2 cellular contexts compared by ENCODE assay signal in the genomic region with DNA sequence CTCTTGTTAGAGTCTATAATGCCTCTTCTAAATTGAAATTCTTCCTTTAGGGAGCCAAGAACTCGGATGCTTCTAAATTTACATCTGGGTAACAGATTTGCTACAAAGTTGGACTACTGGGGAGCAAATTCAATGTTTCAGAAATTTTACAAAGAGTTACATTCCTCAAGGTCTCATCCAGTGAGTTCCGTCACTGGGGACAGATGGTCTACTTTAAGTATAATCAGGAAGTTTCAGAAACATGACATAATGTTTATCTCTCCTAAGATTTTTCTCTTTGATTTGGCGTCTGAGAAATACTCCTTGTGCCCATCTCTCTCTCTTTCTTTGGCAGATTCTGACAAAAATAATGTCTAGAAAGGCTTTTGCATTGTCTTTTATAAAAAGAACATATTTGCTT.
TF ChIP-seq lines count a peak whose summit lies in the region.

No MANE protein-coding gene starts in this region.

TF ChIP-seq in neural cell, 6 proteins besides CTCF, POLR2A, EP300 and RAD21:
- TF ChIP-seq, protein P1, sequence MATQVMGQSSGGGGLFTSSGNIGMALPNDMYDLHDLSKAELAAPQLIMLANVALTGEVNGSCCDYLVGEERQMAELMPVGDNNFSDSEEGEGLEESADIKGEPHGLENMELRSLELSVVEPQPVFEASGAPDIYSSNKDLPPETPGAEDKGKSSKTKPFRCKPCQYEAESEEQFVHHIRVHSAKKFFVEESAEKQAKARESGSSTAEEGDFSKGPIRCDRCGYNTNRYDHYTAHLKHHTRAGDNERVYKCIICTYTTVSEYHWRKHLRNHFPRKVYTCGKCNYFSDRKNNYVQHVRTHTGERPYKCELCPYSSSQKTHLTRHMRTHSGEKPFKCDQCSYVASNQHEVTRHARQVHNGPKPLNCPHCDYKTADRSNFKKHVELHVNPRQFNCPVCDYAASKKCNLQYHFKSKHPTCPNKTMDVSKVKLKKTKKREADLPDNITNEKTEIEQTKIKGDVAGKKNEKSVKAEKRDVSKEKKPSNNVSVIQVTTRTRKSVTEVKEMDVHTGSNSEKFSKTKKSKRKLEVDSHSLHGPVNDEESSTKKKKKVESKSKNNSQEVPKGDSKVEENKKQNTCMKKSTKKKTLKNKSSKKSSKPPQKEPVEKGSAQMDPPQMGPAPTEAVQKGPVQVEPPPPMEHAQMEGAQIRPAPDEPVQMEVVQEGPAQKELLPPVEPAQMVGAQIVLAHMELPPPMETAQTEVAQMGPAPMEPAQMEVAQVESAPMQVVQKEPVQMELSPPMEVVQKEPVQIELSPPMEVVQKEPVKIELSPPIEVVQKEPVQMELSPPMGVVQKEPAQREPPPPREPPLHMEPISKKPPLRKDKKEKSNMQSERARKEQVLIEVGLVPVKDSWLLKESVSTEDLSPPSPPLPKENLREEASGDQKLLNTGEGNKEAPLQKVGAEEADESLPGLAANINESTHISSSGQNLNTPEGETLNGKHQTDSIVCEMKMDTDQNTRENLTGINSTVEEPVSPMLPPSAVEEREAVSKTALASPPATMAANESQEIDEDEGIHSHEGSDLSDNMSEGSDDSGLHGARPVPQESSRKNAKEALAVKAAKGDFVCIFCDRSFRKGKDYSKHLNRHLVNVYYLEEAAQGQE (IDR thresholded peaks at IDR 0.05; ENCODE audit: borderline replicate concordance): no peak
- TF ChIP-seq EZH2 (IDR thresholded peaks at IDR 0.05; ENCODE audit: borderline replicate concordance, insufficient read depth, low read length, poor library complexity, severe bottlenecking) (no peak), MXI1 (conservative IDR thresholded peaks at IDR 0.05; ENCODE audit: poor library complexity, severe bottlenecking) (no peak)

TF ChIP-seq in GM23338, 12 proteins besides CTCF, POLR2A, EP300 and RAD21:
- TF ChIP-seq ZNF462 (CRISPR knock-in tag; IDR thresholded peaks at IDR 0.05) (no peak), STAT1 (IDR thresholded peaks at IDR 0.05; ENCODE audit: unreplicated experiment) (no peak), ZNF331 (CRISPR knock-in tag; IDR thresholded peaks at IDR 0.05; ENCODE audit: low read depth) (no peak), POLR2AphosphoS5 (IDR thresholded peaks at IDR 0.05; ENCODE audit: low read depth) (no peak), EZH2phosphoT487 (IDR thresholded peaks at IDR 0.05; ENCODE audit: unreplicated experiment) (no peak), NANOG (IDR thresholded peaks at IDR 0.05; ENCODE audit: borderline replicate concordance) (no peak), EZH2 (IDR thresholded peaks at IDR 0.05; ENCODE audit: low read depth, unreplicated experiment) (no peak)
- TF ChIP-seq, protein P2, sequence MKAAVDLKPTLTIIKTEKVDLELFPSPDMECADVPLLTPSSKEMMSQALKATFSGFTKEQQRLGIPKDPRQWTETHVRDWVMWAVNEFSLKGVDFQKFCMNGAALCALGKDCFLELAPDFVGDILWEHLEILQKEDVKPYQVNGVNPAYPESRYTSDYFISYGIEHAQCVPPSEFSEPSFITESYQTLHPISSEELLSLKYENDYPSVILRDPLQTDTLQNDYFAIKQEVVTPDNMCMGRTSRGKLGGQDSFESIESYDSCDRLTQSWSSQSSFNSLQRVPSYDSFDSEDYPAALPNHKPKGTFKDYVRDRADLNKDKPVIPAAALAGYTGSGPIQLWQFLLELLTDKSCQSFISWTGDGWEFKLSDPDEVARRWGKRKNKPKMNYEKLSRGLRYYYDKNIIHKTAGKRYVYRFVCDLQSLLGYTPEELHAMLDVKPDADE (IDR thresholded peaks at IDR 0.05): no peak
TF ChIP-seq in GM23338: peak in this region for 0.
